ENCODE assay signal across 1 cellular context in the genomic region with DNA sequence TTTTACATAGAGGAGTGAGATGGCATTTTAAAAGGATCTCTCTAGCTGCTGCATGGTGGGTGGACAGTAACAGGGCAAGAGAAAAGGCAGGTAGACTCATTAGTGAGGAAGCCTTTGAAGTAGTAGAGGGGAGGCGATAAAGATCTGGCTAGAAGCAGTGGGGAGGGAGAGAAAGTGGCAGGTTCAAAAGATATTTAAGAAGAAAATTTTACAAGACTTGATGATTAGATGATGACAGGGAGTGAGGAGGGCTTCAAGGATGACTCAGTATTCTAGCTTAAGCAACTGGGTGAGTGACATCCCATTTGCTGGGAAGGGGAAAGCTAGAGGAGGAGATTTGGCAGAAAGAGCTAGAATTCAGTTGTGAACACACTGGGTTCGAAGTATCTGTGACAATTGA.
TF ChIP-seq lines count a peak whose summit lies in the region.

No MANE protein-coding gene starts in this region.

TF ChIP-seq in H1, 55 proteins besides CTCF, POLR2A, EP300 and RAD21:
- TF ChIP-seq CEBPB (IDR thresholded peaks at IDR 0.05; ENCODE audit: low read depth, low read length) (no peak), RXRA (IDR thresholded peaks at IDR 0.05; ENCODE audit: insufficient read depth, low read depth, low read length) (no peak), TCF12 (IDR thresholded peaks at IDR 0.05; ENCODE audit: low read depth, low read length) (no peak), NRF1 (IDR thresholded peaks at IDR 0.05; ENCODE audit: low read depth, low read length) (no peak), CHD7 (IDR thresholded peaks at IDR 0.05; ENCODE audit: insufficient replicate concordance, low read length) (no peak), CBX8 (IDR thresholded peaks at IDR 0.05; ENCODE audit: borderline replicate concordance, low read depth, low read length) (no peak), GTF2F1 (IDR thresholded peaks at IDR 0.05; ENCODE audit: borderline replicate concordance, low read depth, low read length) (no peak), PHF8 (conservative IDR thresholded peaks at IDR 0.05; ENCODE audit: low read depth, low read length) (no peak), CHD2 (IDR thresholded peaks at IDR 0.05; ENCODE audit: low read length) (no peak), POLR2AphosphoS5 (IDR thresholded peaks at IDR 0.05; ENCODE audit: low read depth, low read length) (no peak), TAF1 (IDR thresholded peaks at IDR 0.05; ENCODE audit: low read depth, low read length) (no peak), SIX5 (IDR thresholded peaks at IDR 0.05; ENCODE audit: low read depth, low read length) (no peak), KDM5A (IDR thresholded peaks at IDR 0.05; ENCODE audit: low read length) (no peak), MAX (IDR thresholded peaks at IDR 0.05) (no peak), SUZ12 (IDR thresholded peaks at IDR 0.05; ENCODE audit: low read length) (no peak)
